14 cellular contexts compared by ENCODE assay signal in the genomic region with DNA sequence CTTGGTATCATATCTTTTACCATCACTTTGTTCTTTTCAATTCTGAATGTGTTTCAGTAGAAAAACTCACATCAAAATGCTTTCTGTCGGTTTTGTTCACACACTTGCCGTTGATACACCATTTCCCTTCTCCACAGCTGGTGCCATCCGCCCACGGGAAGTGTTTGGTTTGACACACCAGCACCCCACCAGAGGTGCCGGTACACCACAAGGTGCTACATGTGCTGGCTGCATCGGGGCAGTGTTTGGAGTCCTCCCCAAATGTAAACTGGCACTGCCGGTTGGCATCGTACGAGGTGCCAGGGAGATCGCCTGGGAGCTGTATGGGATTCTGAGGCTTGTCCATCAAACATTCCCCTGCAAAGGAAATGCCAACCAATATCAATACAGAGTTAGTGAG. TPM values are rescaled to one million over a fixed set of nuclear protein-coding genes. Genes with fewer than 3 reads are reported as not detected.
DNase-seq lines count a peak whose midpoint lies in the region; ATAC-seq and TF ChIP-seq lines count a peak whose summit lies in the region.
"Had no signal": no experiment of that assay in that cellular context is flagged by ENCODE, and none has a peak within 500 bp of the region (broad histone marks: within the 10 kb centered on the region; RNA-seq: fewer than 3 reads in every experiment).

No MANE protein-coding gene starts in this region.

- no peak overlapping the region for H2BK15ac ChIP-seq in IMR-90 (ENCODE audit: low read depth, low read length)

- intact Hi-C loops in IMR-90 (cut with micrococcal nuclease), result loop anchor here (10.0 kb wide), 3 partner anchors 1585 to 1935 kb away; no protein-coding TSS in a partner anchor

- H3K9me3 Mint-ChIP-seq in neural progenitor cell, result no peaks in the 10 kb centered on the region

- TF ChIP-seq RAD21 in IMR-90 (IDR thresholded peaks at IDR 0.05; ENCODE audit: low read length), result no peak

- no peak overlapping the region for H3K23ac ChIP-seq in IMR-90 (ENCODE audit: low read depth, low read length)

- H2AK5ac ChIP-seq in IMR-90 (ENCODE audit: low read depth, low read length), result no peak overlapping the region

- TSS peak; percentile 0 for BruUV-seq in IMR-90 (replicated peaks; lab: Mats Ljungman, UMichigan)

- H3K27me3 Mint-ChIP-seq in neural progenitor cell (ENCODE audit: insufficient read depth, low read depth), result peaks cover 6% of the 10 kb centered on the region

- no peak; the same call in 1 of the 2 replicates for TF ChIP-seq POLR2A in IMR-90 (IDR thresholded peaks at IDR 0.05; ENCODE audit: low read depth, low read length)

- H4K91ac ChIP-seq in IMR-90 (ENCODE audit: insufficient read depth, low read depth, low read length), result no peak overlapping the region

- CTCF ChIA-PET in AG04449 (lab: Yijun Ruan, JAX) (interaction anchor here (0.9 to 4.2 kb wide), 10 partner anchors 9 to 1905 kb away, joined by 3 to 23 read pairs (median 6); no protein-coding TSS in a partner anchor), IMR-90 (lab: Yijun Ruan, JAX) (interaction anchor here (1.3 kb wide), 1 partner anchor 24 kb away, joined by 3 read pairs; no protein-coding TSS in a partner anchor)

- H3K27ac ChIP-seq in IMR-90 (ENCODE audit: insufficient read depth, low read length) (no peak overlapping the region; the same call in 1 of the 2 replicates), osteoblast (ENCODE audit: low read depth, low read length) (peak overlapping the region; percentile 89), neural progenitor cell (no peak overlapping the region)
- H3K27ac ChIP-seq: RWPE1, VCaP had no signal

- no peak overlapping the region for H2BK120ac ChIP-seq in IMR-90 (ENCODE audit: low read depth, low read length)

- POLR2A ChIA-PET in AG04449 (lab: Yijun Ruan, JAX) (no interaction called here), IMR-90 (lab: Charles Lee; ENCODE audit: unreplicated experiment) (interaction anchor here (0.7 kb wide), 1 partner anchor 24 kb away, joined by 3 read pairs; no protein-coding TSS in a partner anchor)

- dilution Hi-C loops in IMR-90 (cut with HindIII; ENCODE audit: low sequenced_read_pairs, unreplicated experiment), result no loop called here

- in situ Hi-C loops in IMR-90 (cut with MboI; ENCODE audit: low sequenced_read_pairs), result loop anchor here (5.0 to 10.0 kb wide), 2 partner anchors 73 to 1955 kb away; no protein-coding TSS in a partner anchor

- H3K4me2 ChIP-seq in IMR-90 (ENCODE audit: low read depth, low read length) (peak overlapping the region; percentile 75; the same call in 1 of the 2 replicates), osteoblast (ENCODE audit: insufficient read depth, low read length) (peak overlapping the region; percentile 91), neural progenitor cell (no peak overlapping the region)

- H3K9me3 ChIP-seq in IMR-90 (ENCODE audit: control insufficient read depth, insufficient read depth, low read length) (no peaks in the 10 kb centered on the region), osteoblast (ENCODE audit: low read depth, low read length) (no peaks in the 10 kb centered on the region), neural progenitor cell (ENCODE audit: low read depth) (no peaks in the 10 kb centered on the region)

- H3K14ac ChIP-seq in IMR-90 (replicated peaks; ENCODE audit: low read depth, low read length), result no peak overlapping the region

- peak overlapping the region; percentile 41 for H3K4me3 ChIP-seq in AG04449 (ENCODE audit: low read depth, low read length)
- H3K4me3 ChIP-seq in IMR-90 (ENCODE audit: insufficient read depth, low read depth, low read length), result peak overlapping the region; percentile 23; the same call in 1 of the 2 replicates
- peak overlapping the region; percentile 0 for H3K4me3 ChIP-seq in epithelial cell of proximal tubule (ENCODE audit: low read depth, low read length)
- peak overlapping the region; percentile 94 for H3K4me3 ChIP-seq in osteoblast (ENCODE audit: insufficient read depth, low read length)
- no peak overlapping the region for H3K4me3 ChIP-seq in neural progenitor cell

- peaks cover 59% of the 10 kb centered on the region for H3K36me3 ChIP-seq in IMR-90 (ENCODE audit: control insufficient read depth, insufficient read depth, low read length)
- H3K36me3 ChIP-seq in osteoblast (ENCODE audit: insufficient read depth, low read length), result peaks cover 79% of the 10 kb centered on the region
- H3K36me3 ChIP-seq in neural progenitor cell, result peaks cover 6% of the 10 kb centered on the region

- peaks cover 17% of the 10 kb centered on the region for H3K9me1 ChIP-seq in IMR-90 (ENCODE audit: insufficient read depth, low read length)

- H3K9ac ChIP-seq in IMR-90 (ENCODE audit: low read depth, low read length) (0 out of 2 replicates have a peak overlapping the region, but pooled peaks have one; percentile 13), neural progenitor cell (no peak overlapping the region)

- H2BK5ac ChIP-seq in IMR-90 (ENCODE audit: low read depth, low read length, poor library complexity, severe bottlenecking), result no peak overlapping the region

- 86% methylated on average over 4 of the region's 10 CpGs; no CpG with 5 or more reads in 1 of the 2 experiments for WGBS in IMR-90 (ENCODE audit: extremely low coverage in 2 of 2, insufficient read length in 1 of 2), 2 experiments

- no peak for ATAC-seq in IMR-90 (ENCODE audit: low read depth)
- ATAC-seq in HG03354 (IDR thresholded peaks at IDR 0.05; ENCODE audit: poor library complexity, severe bottlenecking, unreplicated experiment), result no peak
- no peak for ATAC-seq in GM18498 (IDR thresholded peaks at IDR 0.05; ENCODE audit: unreplicated experiment)
- no peak for ATAC-seq in GM18519 (IDR thresholded peaks at IDR 0.05; ENCODE audit: low FRiP score, unreplicated experiment)
- ATAC-seq: HCT116 had no signal

- peaks cover 18% of the 10 kb centered on the region for H3F3A ChIP-seq in neural progenitor cell (ENCODE audit: low read depth)

- H3K4me1 Mint-ChIP-seq in neural progenitor cell, result peaks cover 15% of the 10 kb centered on the region

- H3K27me3 ChIP-seq in IMR-90 (ENCODE audit: control insufficient read depth, insufficient read depth, low read length), result no peaks in the 10 kb centered on the region
- H3K27me3 ChIP-seq in osteoblast (ENCODE audit: insufficient read depth, low read length), result no peaks in the 10 kb centered on the region
- H3K27me3 ChIP-seq in neural progenitor cell, result peaks cover 6% of the 10 kb centered on the region

- DNase-seq in AG04449 (ENCODE audit: low read depth, low spot score), result no peak
- no peak for DNase-seq in IMR-90
- DNase-seq in epithelial cell of proximal tubule (ENCODE audit: low read depth), result no peak
- no peak for DNase-seq in osteoblast (ENCODE audit: insufficient read length, low spot score, missing footprints)
- no peak for DNase-seq in neural progenitor cell (ENCODE audit: low spot score)
- DNase-seq: effector memory CD4-positive, alpha-beta T cell; NCI-H345; stimulated activated naive CD4-positive, alpha-beta T cell had no signal

- H3K4ac ChIP-seq in IMR-90 (ENCODE audit: low read depth, low read length), result no peak overlapping the region

- H3K18ac ChIP-seq in IMR-90 (ENCODE audit: low read depth, low read length), result no peak overlapping the region

- no peak overlapping the region for H4K5ac ChIP-seq in IMR-90 (ENCODE audit: low read depth, low read length)

- peaks cover 3 to 70% of the 10 kb centered on the region in 2 experiments for H3K79me1 ChIP-seq in IMR-90 (ENCODE audit: low read depth in 1 of 2, low read length in 2 of 2)

- H3K4me1 ChIP-seq in IMR-90 (ENCODE audit: control insufficient read depth, insufficient read depth, low read length) (peaks cover 4% of the 10 kb centered on the region), osteoblast (ENCODE audit: insufficient read depth, low read length) (peaks cover 39% of the 10 kb centered on the region), neural progenitor cell (peaks cover 7% of the 10 kb centered on the region)

- H4K20me1 ChIP-seq in IMR-90 (ENCODE audit: insufficient read depth, low read length) (peaks cover 92% of the 10 kb centered on the region), osteoblast (ENCODE audit: insufficient read depth, low read length) (peaks cover 80% of the 10 kb centered on the region), neural progenitor cell (ENCODE audit: low read depth) (no peaks in the 10 kb centered on the region)

- no peak overlapping the region for H4K8ac ChIP-seq in IMR-90 (ENCODE audit: low read depth in 2 of 2, low read length in 2 of 2)

- no peak overlapping the region for H2AK9ac ChIP-seq in IMR-90 (replicated peaks; ENCODE audit: low read depth, low read length, poor library complexity)

- peaks cover 43% of the 10 kb centered on the region for H3K36me3 Mint-ChIP-seq in neural progenitor cell

- no peak overlapping the region for H2AFZ ChIP-seq in IMR-90 (replicated peaks; ENCODE audit: low read length, poor library complexity)
- H2AFZ ChIP-seq in osteoblast (ENCODE audit: low read length), result no peak overlapping the region
- no peak overlapping the region for H2AFZ ChIP-seq in neural progenitor cell (replicated peaks)

- H3K79me2 ChIP-seq in osteoblast (ENCODE audit: insufficient read depth, low read length) (peaks cover 45% of the 10 kb centered on the region), neural progenitor cell (ENCODE audit: low read depth) (peaks cover 7% of the 10 kb centered on the region)

- no peak overlapping the region for H3K4me3 Mint-ChIP-seq in neural progenitor cell

- TF ChIP-seq CTCF in AG04449 (IDR thresholded peaks at IDR 0.05; ENCODE audit: insufficient read depth, low read length, missing control alignments) (no peak), IMR-90 (conservative IDR thresholded peaks at IDR 0.05; ENCODE audit: low read depth, low read length) (no peak), epithelial cell of proximal tubule (conservative IDR thresholded peaks at IDR 0.05; ENCODE audit: low read depth, low read length) (no peak), osteoblast (IDR thresholded peaks at IDR 0.05; ENCODE audit: extremely low read depth, low read depth, low read length) (no peak), neural progenitor cell (IDR thresholded peaks at IDR 0.05) (no peak)

- no peak overlapping the region for H3K56ac ChIP-seq in IMR-90 (ENCODE audit: extremely low read depth, insufficient read depth, low read length)

- no peak overlapping the region for H3K27ac Mint-ChIP-seq in neural progenitor cell

- H2BK20ac ChIP-seq in IMR-90 (ENCODE audit: low read depth, low read length), result no peak overlapping the region

RNA-seq across cellular contexts. Expression of a gene that starts 5.0 kb away (rescaled TPM):
- total RNA-seq in IMR-90 (2012; rRNA removed) (106 and 116 TPM in 2 replicates), epithelial cell of proximal tubule (38.4 and 55.6 TPM in 2 replicates), osteoblast (182 and 243 TPM in 2 replicates), neural progenitor cell (ENCODE audit: low replicate concordance) (6.7 and 7.5 TPM in 2 replicates)
- polyA plus RNA-seq in IMR-90 (2012; rRNA removed), result 317 and 336 TPM in 2 replicates
- 78.5 and 82.1 TPM in 2 replicates for polyA plus RNA-seq in IMR-90 (2012; cell fraction: cytosol; rRNA removed)
- polyA plus RNA-seq in IMR-90 (2012; cell fraction: nucleus; rRNA removed; ENCODE audit: low replicate concordance), result 226 and 359 TPM in 2 replicates
